1 cellular context compared by ENCODE assay signal in the genomic region with DNA sequence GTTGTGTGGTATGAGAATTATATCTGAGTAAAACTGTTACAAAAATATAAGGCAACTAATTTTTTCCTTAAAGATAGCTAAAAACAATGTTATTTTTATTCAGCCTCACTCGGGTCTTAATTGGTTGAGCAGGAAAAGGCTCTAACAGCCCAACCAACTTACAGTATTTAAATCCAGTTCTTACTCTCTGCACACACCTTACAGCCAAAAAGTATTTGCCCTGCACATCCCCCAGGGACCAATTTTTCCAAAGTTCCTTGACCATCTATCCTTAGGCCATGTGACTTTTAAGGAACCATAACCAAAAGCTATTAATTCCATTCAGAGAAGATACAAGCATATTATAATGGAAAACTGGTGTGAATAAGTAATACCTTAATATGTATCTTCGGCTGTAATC.
TF ChIP-seq lines count a peak whose summit lies in the region.

No MANE protein-coding gene starts in this region.

TF ChIP-seq in HepG2, 621 proteins besides CTCF, POLR2A, EP300 and RAD21:
- TF ChIP-seq ATF7 (IDR thresholded peaks at IDR 0.05) = no peak
- TF ChIP-seq ATF7 (CRISPR knock-in tag; IDR thresholded peaks at IDR 0.05) = no peak
- TF ChIP-seq, protein P1, sequence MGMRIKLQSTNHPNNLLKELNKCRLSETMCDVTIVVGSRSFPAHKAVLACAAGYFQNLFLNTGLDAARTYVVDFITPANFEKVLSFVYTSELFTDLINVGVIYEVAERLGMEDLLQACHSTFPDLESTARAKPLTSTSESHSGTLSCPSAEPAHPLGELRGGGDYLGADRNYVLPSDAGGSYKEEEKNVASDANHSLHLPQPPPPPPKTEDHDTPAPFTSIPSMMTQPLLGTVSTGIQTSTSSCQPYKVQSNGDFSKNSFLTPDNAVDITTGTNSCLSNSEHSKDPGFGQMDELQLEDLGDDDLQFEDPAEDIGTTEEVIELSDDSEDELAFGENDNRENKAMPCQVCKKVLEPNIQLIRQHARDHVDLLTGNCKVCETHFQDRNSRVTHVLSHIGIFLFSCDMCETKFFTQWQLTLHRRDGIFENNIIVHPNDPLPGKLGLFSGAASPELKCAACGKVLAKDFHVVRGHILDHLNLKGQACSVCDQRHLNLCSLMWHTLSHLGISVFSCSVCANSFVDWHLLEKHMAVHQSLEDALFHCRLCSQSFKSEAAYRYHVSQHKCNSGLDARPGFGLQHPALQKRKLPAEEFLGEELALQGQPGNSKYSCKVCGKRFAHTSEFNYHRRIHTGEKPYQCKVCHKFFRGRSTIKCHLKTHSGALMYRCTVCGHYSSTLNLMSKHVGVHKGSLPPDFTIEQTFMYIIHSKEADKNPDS (CRISPR knock-in tag; IDR thresholded peaks at IDR 0.05) = no peak
- TF ChIP-seq RBFOX2 (IDR thresholded peaks at IDR 0.05; ENCODE audit: low read depth, low read length) = 0 out of 2 replicates have a peak, but pooled peaks have one; percentile 29
